ENCODE assay signal across 27 cellular contexts in the genomic region with DNA sequence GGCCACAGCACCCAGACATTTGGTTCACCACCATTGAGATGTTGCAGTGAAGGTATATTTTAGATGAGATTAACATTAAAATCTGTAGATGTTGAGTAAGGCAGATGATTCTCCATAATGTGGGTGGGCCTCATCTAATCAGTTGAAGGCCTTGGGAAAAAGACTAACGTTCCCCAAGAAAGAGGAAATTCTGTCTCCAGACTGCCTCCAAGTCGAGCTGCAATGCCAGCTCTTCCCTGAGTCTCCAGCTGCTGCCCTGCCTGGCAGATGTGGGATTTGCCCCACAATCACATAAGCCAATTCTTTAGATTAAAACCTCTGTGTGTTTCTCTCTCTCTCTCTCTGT.
"Had no signal": no experiment of that assay in that cellular context is flagged by ENCODE, and none has a peak within 500 bp of the region (broad histone marks: within the 10 kb centered on the region; RNA-seq: fewer than 3 reads in every experiment).

No MANE protein-coding gene starts in this region.

- H2AFZ ChIP-seq: parathyroid adenoma had no signal

- H3K4me3 ChIP-seq: psoas muscle, right lobe of liver, sigmoid colon, stomach, thoracic aorta, thyroid gland, tibial nerve, upper lobe of left lung, vagina had no signal

- H3K27ac ChIP-seq: parathyroid adenoma, psoas muscle, right lobe of liver, sigmoid colon, stomach, thoracic aorta, thyroid gland, tibial nerve, upper lobe of left lung, vagina had no signal

- DNase-seq: naive B cell; naive thymus-derived CD8-positive, alpha-beta T cell; nephron progenitor cell; occipital lobe; psoas muscle; right cardiac atrium; right lobe of liver; sigmoid colon; small intestine; stimulated activated CD4-positive, alpha-beta T cell treated with anti-CD3 and anti-CD28 coated beads, Interleukin-15, amount 100 ng/mL, for 24 hours; stimulated activated CD4-positive, alpha-beta T cell treated with anti-CD3 and anti-CD28 coated beads, Interleukin-2, amount 100 ng/mL, for 24 hours; stimulated activated CD4-positive, alpha-beta T cell treated with anti-CD3 and anti-CD28 coated beads, Interleukin-2, amount 100 ng/mL, for 48 hours; stimulated activated CD4-positive, alpha-beta T cell treated with anti-CD3 and anti-CD28 coated beads, Interleukin-4, amount 100 ng/mL, for 24 hours; stimulated activated naive B cell treated with anti-CD40 and anti-IgM and Interleukin-4, amounts not matched to agents 10 μg/mL and 1 μg/mL and 100 μg/mL, for 72 hours; stimulated activated naive CD4-positive, alpha-beta T cell treated with Interleukin-2 at 50 U/mL for 16 hours; stomach; thyroid gland; trophoblast cell; upper lobe of left lung had no signal

- H3K9me3 ChIP-seq: psoas muscle, right lobe of liver, sigmoid colon, stomach, thoracic aorta, thyroid gland, tibial nerve, upper lobe of left lung, vagina had no signal

- H3K9ac ChIP-seq: parathyroid adenoma had no signal

- H3K79me2 ChIP-seq: parathyroid adenoma had no signal

- H3K36me3 ChIP-seq: right lobe of liver, sigmoid colon, stomach, thoracic aorta, thyroid gland, tibial nerve, upper lobe of left lung, vagina had no signal

- H3K27me3 ChIP-seq: right lobe of liver, sigmoid colon, stomach, thyroid gland, tibial nerve, upper lobe of left lung, vagina had no signal

- H3K9me3 Mint-ChIP-seq: naive thymus-derived CD8-positive, alpha-beta T cell; natural killer cell treated with Interleukin-12 subunit alpha and Interleukin-12 subunit beta and Interleukin-15 and Interleukin-18, amount 100 ng/mL, for 72 hours; nephron progenitor cell; neural crest cell; stimulated activated effector memory CD8-positive, alpha-beta T cell treated with anti-CD3 and anti-CD28 coated beads, Interleukin-12 subunit alpha, Interleukin-12 subunit beta, amount 100 ng/mL, for 72 hours; stimulated activated naive B cell treated with anti-CD40 and anti-IgM and Interleukin-4, amounts not matched to agents 10 μg/mL and 1 μg/mL and 100 μg/mL, for 72 hours had no signal

- H3K4me3 Mint-ChIP-seq: naive B cell; naive thymus-derived CD8-positive, alpha-beta T cell; natural killer cell treated with Interleukin-12 subunit alpha and Interleukin-12 subunit beta and Interleukin-15 and Interleukin-18, amount 100 ng/mL, for 72 hours; nephron progenitor cell; neural crest cell; stimulated activated effector memory CD8-positive, alpha-beta T cell treated with anti-CD3 and anti-CD28 coated beads, Interleukin-12 subunit alpha, Interleukin-12 subunit beta, amount 100 ng/mL, for 72 hours; stimulated activated naive B cell treated with anti-CD40 and anti-IgM and Interleukin-4, amounts not matched to agents 10 μg/mL and 1 μg/mL and 100 μg/mL, for 72 hours had no signal

- H3K36me3 Mint-ChIP-seq: naive B cell; naive thymus-derived CD8-positive, alpha-beta T cell; natural killer cell treated with Interleukin-12 subunit alpha and Interleukin-12 subunit beta and Interleukin-15 and Interleukin-18, amount 100 ng/mL, for 72 hours; stimulated activated effector memory CD8-positive, alpha-beta T cell treated with anti-CD3 and anti-CD28 coated beads, Interleukin-12 subunit alpha, Interleukin-12 subunit beta, amount 100 ng/mL, for 72 hours; stimulated activated naive B cell treated with anti-CD40 and anti-IgM and Interleukin-4, amounts not matched to agents 10 μg/mL and 1 μg/mL and 100 μg/mL, for 72 hours had no signal

- H3K4me1 ChIP-seq: parathyroid adenoma, psoas muscle, right lobe of liver, sigmoid colon, stomach, thyroid gland, tibial nerve, upper lobe of left lung, vagina had no signal

- ATAC-seq: naive thymus-derived CD8-positive, alpha-beta T cell; natural killer cell treated with Interleukin-12 subunit alpha and Interleukin-12 subunit beta and Interleukin-15 and Interleukin-18, amount 100 ng/mL, for 72 hours; psoas muscle; right cardiac atrium; right lobe of liver; stimulated activated effector memory CD8-positive, alpha-beta T cell treated with anti-CD3 and anti-CD28 coated beads, Interleukin-12 subunit alpha, Interleukin-12 subunit beta, amount 100 ng/mL, for 72 hours; stimulated activated naive B cell treated with anti-CD40 and anti-IgM and Interleukin-4, amounts not matched to agents 10 μg/mL and 1 μg/mL and 100 μg/mL, for 72 hours had no signal

- H3K4me1 Mint-ChIP-seq: stimulated activated effector memory CD8-positive, alpha-beta T cell treated with anti-CD3 and anti-CD28 coated beads, Interleukin-12 subunit alpha, Interleukin-12 subunit beta, amount 100 ng/mL, for 72 hours; stimulated activated naive B cell treated with anti-CD40 and anti-IgM and Interleukin-4, amounts not matched to agents 10 μg/mL and 1 μg/mL and 100 μg/mL, for 72 hours had no signal

- H3K27ac Mint-ChIP-seq: natural killer cell treated with Interleukin-12 subunit alpha and Interleukin-12 subunit beta and Interleukin-15 and Interleukin-18, amount 100 ng/mL, for 72 hours; nephron progenitor cell; progenitor cell of endocrine pancreas; stimulated activated effector memory CD8-positive, alpha-beta T cell treated with anti-CD3 and anti-CD28 coated beads, Interleukin-12 subunit alpha, Interleukin-12 subunit beta, amount 100 ng/mL, for 72 hours; stimulated activated naive B cell treated with anti-CD40 and anti-IgM and Interleukin-4, amounts not matched to agents 10 μg/mL and 1 μg/mL and 100 μg/mL, for 72 hours had no signal
